Comparison of ENCODE assay signal across 12 cellular contexts in the genomic region with DNA sequence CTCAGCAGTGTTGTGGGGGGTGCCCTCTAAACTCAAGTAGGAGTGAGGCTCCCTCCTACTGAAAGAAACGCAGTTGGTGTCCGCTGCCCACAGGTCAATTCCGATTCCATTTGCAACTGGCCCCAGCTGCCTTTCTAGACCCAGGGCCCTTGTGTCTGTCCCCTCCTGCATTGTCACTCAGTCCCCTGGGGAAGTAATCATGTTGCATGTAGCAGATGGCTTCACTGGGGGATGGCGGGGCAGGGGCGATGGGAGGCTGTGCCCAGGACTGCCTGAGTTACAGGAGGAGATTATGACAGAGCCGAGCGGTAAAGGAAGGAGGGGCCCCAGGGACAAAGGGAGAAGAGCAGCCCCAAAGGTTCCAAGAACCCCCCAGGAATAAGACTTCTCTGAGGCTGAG.
"Had no signal": no experiment of that assay in that cellular context is flagged by ENCODE, and none has a peak within 500 bp of the region (broad histone marks: within the 10 kb centered on the region; RNA-seq: fewer than 3 reads in every experiment).

No MANE protein-coding gene starts in this region.

- H3K27me3 Mint-ChIP-seq: activated CD8-positive, alpha-beta memory T cell treated with anti-CD3 and anti-CD28 coated beads, Interleukin-2, amount 10 ng/mL, durations not matched to agents 7 days and 5 days; stimulated activated naive CD8-positive, alpha-beta T cell treated with anti-CD3 and anti-CD28 coated beads, Interleukin-15, Interleukin-2, amounts not matched to agents 100 ng/mL and 50 ng/mL, for 24 hours had no signal

- H3K4me1 Mint-ChIP-seq: activated CD8-positive, alpha-beta memory T cell treated with anti-CD3 and anti-CD28 coated beads, Interleukin-2, amount 10 ng/mL, durations not matched to agents 7 days and 5 days; natural killer cell had no signal

- H3K27me3 ChIP-seq: sigmoid colon had no signal

- H3K36me3 Mint-ChIP-seq: activated CD8-positive, alpha-beta memory T cell treated with anti-CD3 and anti-CD28 coated beads, Interleukin-2, amount 10 ng/mL, durations not matched to agents 7 days and 5 days; natural killer cell had no signal

- DNase-seq: activated CD8-positive, alpha-beta memory T cell treated with anti-CD3 and anti-CD28 coated beads, Interleukin-2, amount 10 ng/mL, durations not matched to agents 7 days and 5 days; activated naive CD4-positive, alpha-beta T cell treated with Interleukin-2 at 50 U/mL for 16 hours; activated T-cell treated with anti-CD3 and anti-CD28 coated beads, Interleukin-2, amount 50 U/mL, for 48 hours; foreskin melanocyte; heart left ventricle; mammary epithelial cell; natural killer cell; sigmoid colon; stimulated activated CD4-positive, alpha-beta T cell treated with anti-CD3 and anti-CD28 coated beads, Interleukin-4, amount 100 ng/mL, for 24 hours had no signal

- H3K9me3 Mint-ChIP-seq: natural killer cell; stimulated activated naive CD8-positive, alpha-beta T cell treated with anti-CD3 and anti-CD28 coated beads, Interleukin-15, Interleukin-2, amounts not matched to agents 100 ng/mL and 50 ng/mL, for 24 hours; T-helper 2 cell treated with Interferon-gamma antibody and Interleukin-4, amounts not matched to agents 5 μg/mL and 100 μg/mL, for 36 hours had no signal

- H3K27ac Mint-ChIP-seq: activated CD8-positive, alpha-beta memory T cell treated with anti-CD3 and anti-CD28 coated beads, Interleukin-2, amount 10 ng/mL, durations not matched to agents 7 days and 5 days; natural killer cell; stimulated activated naive CD8-positive, alpha-beta T cell treated with anti-CD3 and anti-CD28 coated beads, Interleukin-15, Interleukin-2, amounts not matched to agents 100 ng/mL and 50 ng/mL, for 24 hours; T-helper 2 cell treated with Interferon-gamma antibody and Interleukin-4, amounts not matched to agents 5 μg/mL and 100 μg/mL, for 36 hours had no signal

- H3K4me3 Mint-ChIP-seq: activated CD8-positive, alpha-beta memory T cell treated with anti-CD3 and anti-CD28 coated beads, Interleukin-2, amount 10 ng/mL, durations not matched to agents 7 days and 5 days; natural killer cell; stimulated activated naive CD8-positive, alpha-beta T cell treated with anti-CD3 and anti-CD28 coated beads, Interleukin-15, Interleukin-2, amounts not matched to agents 100 ng/mL and 50 ng/mL, for 24 hours; T-helper 2 cell treated with Interferon-gamma antibody and Interleukin-4, amounts not matched to agents 5 μg/mL and 100 μg/mL, for 36 hours had no signal

- H3K4me1 ChIP-seq: sigmoid colon had no signal

- H3K4me3 ChIP-seq: heart left ventricle, sigmoid colon had no signal

- H3K9me3 ChIP-seq: heart left ventricle, sigmoid colon had no signal

- ATAC-seq: activated CD4-positive, CD25-positive, alpha-beta regulatory T cell treated with anti-CD3 and anti-CD28 coated beads, Interleukin-2, amount 50 U/mL, for 24 hours; activated CD8-positive, alpha-beta memory T cell treated with anti-CD3 and anti-CD28 coated beads, Interleukin-2, amount 10 ng/mL, durations not matched to agents 7 days and 5 days; heart left ventricle; natural killer cell had no signal

- H3K27ac ChIP-seq: heart left ventricle, sigmoid colon had no signal

- H3K36me3 ChIP-seq: heart left ventricle, sigmoid colon had no signal
